In the genomic region with DNA sequence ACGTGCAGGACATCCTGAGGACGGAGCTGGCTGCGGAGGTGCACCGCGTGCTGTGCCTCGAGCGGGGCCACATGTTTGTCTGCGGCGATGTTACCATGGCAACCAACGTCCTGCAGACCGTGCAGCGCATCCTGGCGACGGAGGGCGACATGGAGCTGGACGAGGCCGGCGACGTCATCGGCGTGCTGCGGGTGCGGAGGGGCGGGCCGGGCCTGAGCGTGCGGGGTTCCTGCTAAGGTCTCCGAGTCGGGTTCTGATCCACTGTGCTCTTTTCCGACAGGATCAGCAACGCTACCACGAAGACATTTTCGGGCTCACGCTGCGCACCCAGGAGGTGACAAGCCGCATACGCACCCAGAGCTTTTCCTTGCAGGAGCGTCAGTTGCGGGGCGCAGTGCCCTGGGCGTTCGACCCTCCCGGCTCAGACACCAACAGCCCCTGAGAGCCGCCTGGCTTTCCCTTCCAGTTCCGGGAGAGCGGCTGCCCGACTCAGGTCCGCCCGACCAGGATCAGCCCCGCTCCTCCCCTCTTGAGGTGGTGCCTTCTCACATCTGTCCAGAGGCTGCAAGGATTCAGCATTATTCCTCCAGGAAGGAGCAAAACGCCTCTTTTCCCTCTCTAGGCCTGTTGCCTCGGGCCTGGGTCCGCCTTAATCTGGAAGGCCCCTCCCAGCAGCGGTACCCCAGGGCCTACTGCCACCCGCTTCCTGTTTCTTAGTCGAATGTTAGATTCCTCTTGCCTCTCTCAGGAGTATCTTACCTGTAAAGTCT, we compare ENCODE assay signal across 9 cellular contexts. TPM values are rescaled to one million over a fixed set of nuclear protein-coding genes. Genes with fewer than 3 reads are reported as not detected.
A peak's percentile ranks its signal among the peaks of the same experiment; 100 is the strongest.
DNase-seq lines count a peak whose midpoint lies in the region; ATAC-seq, FAIRE-seq and TF ChIP-seq lines count a peak whose summit lies in the region.
"Had no signal": no experiment of that assay in that cellular context is flagged by ENCODE, and none has a peak within 500 bp of the region (broad histone marks: within the 10 kb centered on the region; RNA-seq: fewer than 3 reads in every experiment).

No MANE protein-coding gene starts in this region.

- peaks cover 18% of the 10 kb centered on the region for H3K4me1 ChIP-seq in KMS-11 (ENCODE audit: low read depth, poor library complexity, severe bottlenecking)
- peaks cover 0 to 41% (median 29%) of the 10 kb centered on the region in 4 experiments; a peak in 6 of 7 replicates for H3K4me1 ChIP-seq in H1 (replicated peaks in 1 of 4; ENCODE audit: control insufficient read depth in 3 of 4, insufficient read depth in 4 of 4, low read length in 3 of 4)
- H3K4me1 ChIP-seq in PC-9 (replicated peaks; ENCODE audit: insufficient read depth) = peaks cover 18% of the 10 kb centered on the region

- H2AFZ ChIP-seq in KMS-11 (ENCODE audit: low read depth) (peak overlapping the region; percentile 97), H1 (ENCODE audit: low read length) (no peak overlapping the region), PC-9 (no peak overlapping the region)

- H2BK12ac ChIP-seq in H1 (ENCODE audit: low read depth, low read length) = 0 out of 2 replicates have a peak overlapping the region, but pooled peaks have one; percentile 39

- no peak overlapping the region for H3K56ac ChIP-seq in H1 (replicated peaks; ENCODE audit: insufficient read length, low read depth, low read length)

- H3K27me3 ChIP-seq in KMS-11 (ENCODE audit: insufficient read depth, low read depth) = no peaks in the 10 kb centered on the region; the same call in 1 of the 2 replicates
- peaks cover 4 to 25% (median 20%) of the 10 kb centered on the region in 4 experiments for H3K27me3 ChIP-seq in H1 (replicated peaks in 1 of 4; ENCODE audit: control insufficient read depth in 3 of 4, extremely low read depth in 1 of 4, insufficient read depth in 3 of 4, low read length in 3 of 4)
- H3K27me3 ChIP-seq in PC-9 (ENCODE audit: insufficient read depth, low read depth) = no peaks in the 10 kb centered on the region

- H3K4me3 ChIP-seq in KMS-11 (IDR thresholded peaks at IDR 0.05; ENCODE audit: insufficient read depth, low read depth, low read length) (peak overlapping the region; percentile 61), H1 (ENCODE audit: extremely low read depth in 1 of 4, insufficient read depth in 2 of 4, low read depth in 3 of 4, low read length in 4 of 4) (peak overlapping the region; percentile 30 to 53 (median 48)), PC-9 (no peak overlapping the region)

- FAIRE-seq in H1 (lab: Jason Lieb, UNC) = no peak
- FAIRE-seq: TTC549 had no signal

- H4K20me1 ChIP-seq in KMS-11 (ENCODE audit: insufficient read depth) = no peaks in the 10 kb centered on the region
- H4K20me1 ChIP-seq in H1 (replicated peaks in 1 of 2; ENCODE audit: control insufficient read depth in 1 of 2, insufficient read depth in 2 of 2, low read length in 2 of 2) = no peaks in the 10 kb centered on the region
- no peaks in the 10 kb centered on the region for H4K20me1 ChIP-seq in PC-9 (ENCODE audit: insufficient read depth)

- H3K4me2 ChIP-seq in KMS-11 (peak overlapping the region; percentile 93), H1 (ENCODE audit: insufficient read depth in 1 of 2, low read depth in 2 of 2, low read length in 2 of 2) (peak overlapping the region; percentile 56 to 68), PC-9 (no peak overlapping the region)

- no peak overlapping the region for H4K5ac ChIP-seq in H1 (ENCODE audit: insufficient read length, low read depth, low read length)

- TF ChIP-seq CTCF in GM12873 (IDR thresholded peaks at IDR 0.05; ENCODE audit: insufficient read depth, low read depth, low read length, missing control alignments) = peak; percentile 28
- TF ChIP-seq CTCF in KMS-11 (conservative IDR thresholded peaks at IDR 0.05; ENCODE audit: low read depth, low read length) = no peak; the same call in 1 of the 2 replicates
- TF ChIP-seq CTCF in H1 (IDR thresholded peaks at IDR 0.05; ENCODE audit: control extremely low read depth in 1 of 3, insufficient read depth in 1 of 3, low read depth in 1 of 3, low read length in 3 of 3) = peak in 1 of 3 experiments; percentile 25; a peak in 1 of 4 replicates
- no peak for TF ChIP-seq CTCF in PC-9 (conservative IDR thresholded peaks at IDR 0.05)

- H3K79me2 ChIP-seq in KMS-11 (ENCODE audit: insufficient read depth, low read depth) (no peaks in the 10 kb centered on the region), H1 (ENCODE audit: control insufficient read depth in 1 of 2, insufficient read depth in 2 of 2, low read length in 2 of 2) (no peaks in the 10 kb centered on the region), PC-9 (ENCODE audit: low read depth) (no peaks in the 10 kb centered on the region)

- no peak overlapping the region for H2BK15ac ChIP-seq in H1 (ENCODE audit: low read length)

- no TSS peak for BruUV-seq in PC-9 (replicated peaks; lab: Mats Ljungman, UMichigan)

- no peaks in the 10 kb centered on the region for H3K36me3 ChIP-seq in KMS-11 (ENCODE audit: insufficient read depth)
- H3K36me3 ChIP-seq in H1 (ENCODE audit: control insufficient read depth in 2 of 4, insufficient read depth in 4 of 4, low read length in 3 of 4) = no peaks in the 10 kb centered on the region
- H3K36me3 ChIP-seq in PC-9 (ENCODE audit: low read depth) = no peaks in the 10 kb centered on the region

- no peak overlapping the region for H4K91ac ChIP-seq in H1 (replicated peaks; ENCODE audit: insufficient read length, low read length)

- no peak for ATAC-seq in GM21619 (IDR thresholded peaks at IDR 0.05; ENCODE audit: unreplicated experiment)

- H3K9ac ChIP-seq in KMS-11 (peak overlapping the region; percentile 86), H1 (replicated peaks in 1 of 4; ENCODE audit: extremely low read depth in 1 of 4, low read depth in 3 of 4, low read length in 3 of 4) (peak overlapping the region in 3 of 4 experiments; percentile 12 to 45 (median 42); a peak in 5 of 7 replicates)

- H3K27ac ChIP-seq in KMS-11 (peak overlapping the region; percentile 55), H1 (ENCODE audit: low read depth, low read length) (no peak overlapping the region), PC-9 (no peak overlapping the region)

- TF ChIP-seq RAD21 in H1 (IDR thresholded peaks at IDR 0.05 in 1 of 2, conservative IDR thresholded peaks at IDR 0.05 in 1 of 2; ENCODE audit: low read depth in 2 of 2, low read length in 2 of 2) = no peak

- H3K9me3 ChIP-seq in H1 (ENCODE audit: insufficient read depth in 2 of 2, low read depth in 1 of 2, low read length in 1 of 2) (no peaks in the 10 kb centered on the region), PC-9 (ENCODE audit: insufficient read depth, low read depth) (no peaks in the 10 kb centered on the region)

- peaks cover 6% of the 10 kb centered on the region; the same call in 1 of the 2 replicates for H3K23me2 ChIP-seq in H1 (ENCODE audit: low read depth, low read length)

- H2BK20ac ChIP-seq in H1 (ENCODE audit: low read length) = no peak overlapping the region

- H3K79me1 ChIP-seq in H1 (ENCODE audit: low read depth, low read length) = no peaks in the 10 kb centered on the region; the same call in 1 of the 2 replicates

- intact Hi-C loops in PC-9 (cut with micrococcal nuclease; ENCODE audit: unreplicated experiment) = no loop called here

- no peak overlapping the region for H2BK5ac ChIP-seq in H1 (ENCODE audit: low read depth, low read length)

- CTCF ChIA-PET in H1 (lab: Charles Lee; ENCODE audit: partially characterized antibody) (interaction anchor here (0.6 to 11.5 kb wide), 12 partner anchors 13 to 708 kb away, joined by 3 to 142 read pairs (median 3); a partner anchor contains a TSS), PC-9 (lab: Charles Lee) (no interaction called here)

- WGBS in H1 (ENCODE audit: extremely low coverage in 1 of 2, insufficient coverage in 1 of 2, insufficient read length in 1 of 2, insufficient replicate concordance in 2 of 2, low coverage in 1 of 2, low lambda C conversion rate in 2 of 2, missing lambda C conversion rate in 1 of 2), 2 experiments = 54% methylated on average over 49 of the region's 56 CpGs; no CpG with 5 or more reads in 1 of the 2 experiments

- POLR2A ChIA-PET in H1 (lab: Charles Lee; ENCODE audit: partially characterized antibody) (interaction anchor here (0.7 to 2.5 kb wide), 8 partner anchors 14 to 97 kb away, joined by 3 to 7 read pairs (median 3); a partner anchor contains a TSS), PC-9 (lab: Charles Lee; ENCODE audit: unreplicated experiment) (interaction anchor here (0.7 kb wide), 1 partner anchor 25 kb away, joined by 4 read pairs; no protein-coding TSS in a partner anchor)

- no peaks in the 10 kb centered on the region for H3K9me2 ChIP-seq in PC-9 (ENCODE audit: insufficient read depth)

- H3F3A ChIP-seq in PC-9 (ENCODE audit: insufficient read depth, low read depth) = peaks cover 12% of the 10 kb centered on the region

- no peak overlapping the region for H2AK5ac ChIP-seq in H1 (ENCODE audit: low read depth, low read length)

- no peak overlapping the region; the same call in 1 of the 2 replicates for H3K18ac ChIP-seq in H1 (ENCODE audit: extremely low read depth, low read length)

- no peak overlapping the region for H3K14ac ChIP-seq in H1 (ENCODE audit: insufficient read length)

- peak overlapping the region; percentile 92; the same call in 1 of the 2 replicates for H4K8ac ChIP-seq in H1 (ENCODE audit: extremely low read depth, insufficient read depth, low read length)

- TF ChIP-seq POLR2A in H1 (IDR thresholded peaks at IDR 0.05; ENCODE audit: control extremely low read depth in 1 of 2, low read depth in 2 of 2, low read length in 2 of 2) = no peak

- no peak overlapping the region for H3K23ac ChIP-seq in H1 (ENCODE audit: insufficient read length)

- no peak for TF ChIP-seq EP300 in H1 (IDR thresholded peaks at IDR 0.05; ENCODE audit: borderline replicate concordance in 1 of 2, low read depth in 2 of 2, low read length in 2 of 2)

- H3K4ac ChIP-seq in H1 (replicated peaks; ENCODE audit: insufficient read length, low read depth, low read length) = no peak overlapping the region

- DNase-seq in activated CD8-positive, alpha-beta memory T cell treated with anti-CD3 and anti-CD28 coated beads for 1 hour (ENCODE audit: extremely low read depth in 1 of 2, low read depth in 1 of 2) = peak; percentile 79 to 84
- peak; percentile 70 to 90 for DNase-seq in H1 (ENCODE audit: low read depth in 1 of 2, low spot score in 2 of 2)
- DNase-seq in mucosa of gallbladder (ENCODE audit: low spot score) = peak; percentile 76
- DNase-seq in stimulated activated CD8-positive, alpha-beta memory T cell treated with anti-CD3 and anti-CD28 coated beads, Interleukin-7, amount 100 ng/mL, for 24 hours (ENCODE audit: low read depth) = peak; percentile 71
- no peak for DNase-seq in PC-9

- H2BK120ac ChIP-seq in H1 (replicated peaks; ENCODE audit: low read depth, low read length) = no peak overlapping the region

RNA-seq across cellular contexts. Expression of a gene that starts 10.4 kb away (rescaled TPM):
- 2.3 and 2.6 TPM in 2 replicates for total RNA-seq in H1 (2021; fragmentation: NEBNext Ultra II Directional; extraction: Animal tissue kit (Norgen Biotek cat#: 25700))
- 1.4 and 2.7 TPM in 2 replicates for polyA plus RNA-seq in H1 (2011; rRNA removed)
- polyA plus RNA-seq in H1 (2011; cell fraction: cytosol; rRNA removed) = 2.7 TPM
- polyA plus RNA-seq in H1 (2011; cell fraction: nucleus; rRNA removed) = 6.4 TPM
- polyA plus RNA-seq in H1 (2012, experiment 1 of 2) = 2.7 to 4.3 TPM (median 3.1 TPM) in 4 replicates
- 0.79 TPM for polyA plus RNA-seq in H1 (2012, experiment 2 of 2)
- 1.7 TPM for polyA plus RNA-seq in H1 (2013, experiment 1 of 2)
- polyA plus RNA-seq in H1 (2013, experiment 2 of 2) = 1.8 TPM
- 0.19 and 0.51 TPM in 2 replicates for polyA minus RNA-seq in H1 (2011; rRNA and poly(A)+ RNA removed)
- 0.88 TPM for polyA minus RNA-seq in H1 (2011; cell fraction: cytosol; rRNA and poly(A)+ RNA removed)
- polyA minus RNA-seq in H1 (2011; cell fraction: nucleus; rRNA and poly(A)+ RNA removed) = 0.60 TPM
- 1.2 TPM for total RNA-seq in mucosa of gallbladder
- 9.7 and 13.7 TPM in 2 replicates for total RNA-seq in PC-9 (2021)

RNA-seq across cellular contexts. Expression of a gene that starts 14.3 kb away (rescaled TPM):
- 22.2 and 27.0 TPM in 2 replicates for total RNA-seq in H1 (2021; fragmentation: NEBNext Ultra II Directional; extraction: Animal tissue kit (Norgen Biotek cat#: 25700))
- 17.7 and 26.0 TPM in 2 replicates for polyA plus RNA-seq in H1 (2011; rRNA removed)
- 16.7 TPM for polyA plus RNA-seq in H1 (2011; cell fraction: cytosol; rRNA removed)
- polyA plus RNA-seq in H1 (2011; cell fraction: nucleus; rRNA removed) = 52.2 TPM
- 14.8 to 21.8 TPM (median 19.6 TPM) in 4 replicates for polyA plus RNA-seq in H1 (2012, experiment 1 of 2)
- 15.8 TPM for polyA plus RNA-seq in H1 (2012, experiment 2 of 2)
- polyA plus RNA-seq in H1 (2013, experiment 1 of 2) = 16.5 TPM
- polyA plus RNA-seq in H1 (2013, experiment 2 of 2) = 15.7 TPM
- 17.2 and 19.5 TPM in 2 replicates for polyA minus RNA-seq in H1 (2011; rRNA and poly(A)+ RNA removed)
- polyA minus RNA-seq in H1 (2011; cell fraction: cytosol; rRNA and poly(A)+ RNA removed) = 12.2 TPM
- polyA minus RNA-seq in H1 (2011; cell fraction: nucleus; rRNA and poly(A)+ RNA removed) = 28.9 TPM
- 43.9 TPM for total RNA-seq in mucosa of gallbladder
- 51.8 and 61.9 TPM in 2 replicates for total RNA-seq in PC-9 (2021)

RNA-seq across cellular contexts. Expression of a gene that starts 23.1 kb away (rescaled TPM):
- 4.4 and 4.7 TPM in 2 replicates for total RNA-seq in H1 (2021; fragmentation: NEBNext Ultra II Directional; extraction: Animal tissue kit (Norgen Biotek cat#: 25700))
- 16.2 and 20.9 TPM in 2 replicates for polyA plus RNA-seq in H1 (2011; rRNA removed)
- 8.1 TPM for polyA plus RNA-seq in H1 (2011; cell fraction: cytosol; rRNA removed)
- polyA plus RNA-seq in H1 (2011; cell fraction: nucleus; rRNA removed) = 12.6 TPM
- 4.2 to 10.6 TPM (median 8.1 TPM) in 4 replicates for polyA plus RNA-seq in H1 (2012, experiment 1 of 2)
- polyA plus RNA-seq in H1 (2012, experiment 2 of 2) = 5.2 TPM
- polyA plus RNA-seq in H1 (2013, experiment 1 of 2) = 4.2 TPM
- 3.5 TPM for polyA plus RNA-seq in H1 (2013, experiment 2 of 2)
- 5.4 and 6.9 TPM in 2 replicates for polyA minus RNA-seq in H1 (2011; rRNA and poly(A)+ RNA removed)
- polyA minus RNA-seq in H1 (2011; cell fraction: cytosol; rRNA and poly(A)+ RNA removed) = 7.7 TPM
- 10.1 TPM for polyA minus RNA-seq in H1 (2011; cell fraction: nucleus; rRNA and poly(A)+ RNA removed)
- total RNA-seq in mucosa of gallbladder = 12.6 TPM
- 1.8 and 3.2 TPM in 2 replicates for total RNA-seq in PC-9 (2021)

RNA-seq across cellular contexts. Expression of a gene that starts 34.4 kb away (rescaled TPM):
- total RNA-seq in H1 (2021; fragmentation: NEBNext Ultra II Directional; extraction: Animal tissue kit (Norgen Biotek cat#: 25700)) = 1.4 and 1.9 TPM in 2 replicates
- 1.6 and 4.3 TPM in 2 replicates for polyA plus RNA-seq in H1 (2011; rRNA removed)
- 2.6 TPM for polyA plus RNA-seq in H1 (2011; cell fraction: cytosol; rRNA removed)
- polyA plus RNA-seq in H1 (2011; cell fraction: nucleus; rRNA removed) = 17.4 TPM
- 3.1 to 5.6 TPM (median 4.2 TPM) in 4 replicates for polyA plus RNA-seq in H1 (2012, experiment 1 of 2)
- 2.4 TPM for polyA plus RNA-seq in H1 (2012, experiment 2 of 2)
- polyA plus RNA-seq in H1 (2013, experiment 1 of 2) = 0.87 TPM
- polyA plus RNA-seq in H1 (2013, experiment 2 of 2) = 0.74 TPM
- polyA minus RNA-seq in H1 (2011; rRNA and poly(A)+ RNA removed) = 0.27 and 0.88 TPM in 2 replicates
- polyA minus RNA-seq in H1 (2011; cell fraction: cytosol; rRNA and poly(A)+ RNA removed) = 0.73 TPM
- polyA minus RNA-seq in H1 (2011; cell fraction: nucleus; rRNA and poly(A)+ RNA removed) = 2.1 TPM
- total RNA-seq in mucosa of gallbladder (4.4 TPM), PC-9 (2021) (7.6 and 10.5 TPM in 2 replicates)

RNA-seq across cellular contexts. Expression of a gene that starts 35.8 kb away (rescaled TPM):
- total RNA-seq in H1 (2021; fragmentation: NEBNext Ultra II Directional; extraction: Animal tissue kit (Norgen Biotek cat#: 25700)) = 7.7 and 8.0 TPM in 2 replicates
- 15.0 and 20.5 TPM in 2 replicates for polyA plus RNA-seq in H1 (2011; rRNA removed)
- 13.4 TPM for polyA plus RNA-seq in H1 (2011; cell fraction: cytosol; rRNA removed)
- 23.6 TPM for polyA plus RNA-seq in H1 (2011; cell fraction: nucleus; rRNA removed)
- 5.5 to 12.1 TPM (median 10.4 TPM) in 4 replicates for polyA plus RNA-seq in H1 (2012, experiment 1 of 2)
- 7.6 TPM for polyA plus RNA-seq in H1 (2012, experiment 2 of 2)
- 7.6 TPM for polyA plus RNA-seq in H1 (2013, experiment 1 of 2)
- 7.2 TPM for polyA plus RNA-seq in H1 (2013, experiment 2 of 2)
- polyA minus RNA-seq in H1 (2011; rRNA and poly(A)+ RNA removed) = 8.9 and 10.2 TPM in 2 replicates
- 9.5 TPM for polyA minus RNA-seq in H1 (2011; cell fraction: cytosol; rRNA and poly(A)+ RNA removed)
- 7.0 TPM for polyA minus RNA-seq in H1 (2011; cell fraction: nucleus; rRNA and poly(A)+ RNA removed)
- 49.4 TPM for total RNA-seq in mucosa of gallbladder
- total RNA-seq in PC-9 (2021) = 1.5 and 1.6 TPM in 2 replicates

Comparison
In these comparisons a context has a peak if more than half of its experiments do, and no peak if none do; other contexts are left out.
1. DNase-seq: peak in activated CD8-positive, alpha-beta memory T cell treated with anti-CD3 and anti-CD28 coated beads for 1 hour (2 of 2), H1 (2 of 2), mucosa of gallbladder (single experiment) and stimulated activated CD8-positive, alpha-beta memory T cell treated with anti-CD3 and anti-CD28 coated beads, Interleukin-7, amount 100 ng/mL, for 24 hours (single experiment); none in PC-9 (0 of 2).